In the genomic region with DNA sequence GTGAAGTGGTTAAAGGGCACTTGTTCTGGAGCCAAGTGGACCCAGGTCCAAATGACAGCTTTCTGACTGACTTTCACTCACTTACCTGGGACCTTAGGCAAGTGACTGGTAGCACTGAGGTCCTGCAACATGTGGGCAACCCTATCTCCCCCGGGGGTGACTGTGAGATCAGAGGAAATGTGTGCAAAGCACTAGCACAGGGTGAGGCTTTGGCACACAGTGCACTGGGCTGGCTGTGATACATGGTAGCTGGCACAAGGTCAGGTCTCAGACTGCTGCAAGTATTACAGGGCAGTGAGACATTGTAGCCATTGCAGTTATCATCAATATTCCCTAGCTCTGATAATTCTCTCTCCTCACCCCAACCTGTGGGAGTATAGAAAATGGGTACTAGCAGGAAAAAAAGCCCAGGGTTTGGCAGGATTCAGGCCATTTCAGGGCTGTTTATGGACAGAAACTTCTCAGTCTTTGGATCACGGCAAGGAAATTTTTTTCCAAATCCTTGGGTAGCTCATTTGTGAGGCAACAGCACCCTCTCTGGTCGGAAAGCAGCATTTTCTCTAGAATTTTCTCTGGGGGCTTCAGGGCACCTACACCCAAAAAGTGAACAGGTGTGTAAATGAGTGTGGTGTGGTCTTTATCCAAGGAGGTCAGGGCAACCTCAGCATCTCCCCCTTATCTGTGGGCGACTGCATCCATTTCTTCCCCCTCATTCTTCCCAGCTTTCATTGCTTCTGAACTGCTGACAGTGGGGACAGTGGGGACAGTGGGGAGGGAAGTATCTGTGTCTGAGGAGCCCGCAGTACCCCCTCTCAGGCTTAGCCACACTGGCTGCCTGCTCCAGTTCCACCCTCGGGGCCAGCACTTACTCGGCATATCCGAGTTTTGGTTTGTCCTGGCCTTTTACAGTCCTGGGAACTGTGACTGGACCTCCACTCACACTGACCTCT, we compare ENCODE assay signal across 8 cellular contexts.
DNase-seq lines count a peak whose midpoint lies in the region; ATAC-seq and TF ChIP-seq lines count a peak whose summit lies in the region.

No MANE protein-coding gene starts in this region.

- peak overlapping the region; percentile 52 for H2AFZ ChIP-seq in Loucy (ENCODE audit: low read length)
- H2AFZ ChIP-seq in mammary epithelial cell (ENCODE audit: low read depth, low read length), result no peak overlapping the region

- H3K4me3 ChIP-seq in Loucy (ENCODE audit: low read length, poor library complexity, severe bottlenecking) (no peak overlapping the region), mammary epithelial cell (replicated peaks in 1 of 3; ENCODE audit: insufficient read depth in 1 of 3, low read depth in 2 of 3, low read length in 3 of 3) (no peak overlapping the region), left lung (no peak overlapping the region)

- H3K4me3 Mint-ChIP-seq in activated T-cell treated with anti-CD3 and anti-CD28 coated beads, Interleukin-2, amount 50 U/mL, for 24 hours, result no peak overlapping the region

- H3K27me3 ChIP-seq in Loucy (ENCODE audit: insufficient read depth, low read length, poor library complexity, severe bottlenecking) (no peaks in the 10 kb centered on the region), mammary epithelial cell (ENCODE audit: insufficient read depth, low read length) (no peaks in the 10 kb centered on the region), left lung (peaks cover 0 to 39% of the 10 kb centered on the region in 2 donors)

- DNase-seq in DMS 273 (lab: John Stamatoyannopoulos, UW; ENCODE audit: unreplicated experiment) (peak; percentile 72), mammary epithelial cell (peak; percentile 5), left lung (no peak)
- no peak for DNase-seq in activated CD8-positive, alpha-beta memory T cell treated with anti-CD3 and anti-CD28 coated beads for 24 hours
- no peak for DNase-seq in activated T-cell treated with anti-CD3 and anti-CD28 coated beads, Interleukin-2, amount 50 U/mL, for 24 hours

- no peaks in the 10 kb centered on the region for H3K9me3 Mint-ChIP-seq in activated T-cell treated with anti-CD3 and anti-CD28 coated beads, Interleukin-2, amount 50 U/mL, for 24 hours

- CTCF ChIA-PET in mammary epithelial cell (lab: Charles Lee; ENCODE audit: low non-redundant PET), result interaction anchor here (0.6 to 0.7 kb wide), 4 partner anchors 28 to 1201 kb away, joined by 3 to 5 read pairs (median 4); no protein-coding TSS in a partner anchor

- H3K27ac ChIP-seq in mammary epithelial cell (ENCODE audit: insufficient read depth, low read depth, low read length) (no peak overlapping the region), left lung (no peak overlapping the region)

- TF ChIP-seq CTCF in Loucy (conservative IDR thresholded peaks at IDR 0.05; ENCODE audit: low read length), result peak; percentile 84
- peak; percentile 48 to 63 for TF ChIP-seq CTCF in mammary epithelial cell (conservative IDR thresholded peaks at IDR 0.05 in 1 of 2, IDR thresholded peaks at IDR 0.05 in 1 of 2; ENCODE audit: extremely low read depth in 1 of 2, insufficient read depth in 1 of 2, low read depth in 1 of 2, low read length in 2 of 2)
- TF ChIP-seq CTCF in left lung (IDR thresholded peaks at IDR 0.05), result peak; percentile 33 to 51

- no peaks in the 10 kb centered on the region for H3K36me3 Mint-ChIP-seq in activated T-cell treated with anti-CD3 and anti-CD28 coated beads, Interleukin-2, amount 50 U/mL, for 24 hours (ENCODE audit: low read depth)

- H3K27me3 Mint-ChIP-seq in activated T-cell treated with anti-CD3 and anti-CD28 coated beads, Interleukin-2, amount 50 U/mL, for 24 hours, result peaks cover 10% of the 10 kb centered on the region

- ATAC-seq in left lung (peak; percentile 76), GM21528 (IDR thresholded peaks at IDR 0.05; ENCODE audit: low FRiP score, unreplicated experiment) (no peak), HG03432 (IDR thresholded peaks at IDR 0.05; ENCODE audit: unreplicated experiment) (no peak)

- H3K27ac Mint-ChIP-seq in activated T-cell treated with anti-CD3 and anti-CD28 coated beads, Interleukin-2, amount 50 U/mL, for 24 hours, result no peak overlapping the region

- H3K9me3 ChIP-seq in Loucy (ENCODE audit: insufficient read depth, low read depth, low read length) (no peaks in the 10 kb centered on the region), mammary epithelial cell (replicated peaks; ENCODE audit: insufficient read depth, low read length) (no peaks in the 10 kb centered on the region), left lung (no peaks in the 10 kb centered on the region)

- no TSS peak for BruUV-seq in mammary epithelial cell (replicated peaks; lab: Mats Ljungman, UMichigan)

- H3F3A ChIP-seq in Loucy (ENCODE audit: low read depth), result no peaks in the 10 kb centered on the region

- no peak overlapping the region for H3K4me2 ChIP-seq in Loucy (ENCODE audit: low read depth, low read length, poor library complexity, severe bottlenecking)
- H3K4me2 ChIP-seq in mammary epithelial cell (ENCODE audit: insufficient read depth, low read depth, low read length), result no peak overlapping the region

- H3K36me3 ChIP-seq in Loucy (ENCODE audit: insufficient read depth, low read length), result no peaks in the 10 kb centered on the region
- H3K36me3 ChIP-seq in mammary epithelial cell (ENCODE audit: insufficient read depth, low read length), result no peaks in the 10 kb centered on the region
- H3K36me3 ChIP-seq in left lung, result no peaks in the 10 kb centered on the region

- H3K79me2 ChIP-seq in Loucy (ENCODE audit: insufficient read depth, low read length), result no peaks in the 10 kb centered on the region
- no peaks in the 10 kb centered on the region for H3K79me2 ChIP-seq in mammary epithelial cell (ENCODE audit: insufficient read depth, low read length)

- H3K9me2 ChIP-seq in Loucy (replicated peaks; ENCODE audit: low read depth, low read length), result no peaks in the 10 kb centered on the region

- dilution Hi-C loops in mammary epithelial cell (cut with HindIII; ENCODE audit: low sequenced_read_pairs), result no loop called here

- H3K4me1 ChIP-seq in Loucy (ENCODE audit: insufficient read depth, low read length, poor library complexity, severe bottlenecking) (no peaks in the 10 kb centered on the region), mammary epithelial cell (ENCODE audit: insufficient read depth, low read length) (no peaks in the 10 kb centered on the region), left lung (no peaks in the 10 kb centered on the region)

- in situ Hi-C loops in mammary epithelial cell (cut with MboI; ENCODE audit: low sequenced_read_pairs in 2 of 2), result loop anchor here (25.0 kb wide), 1 partner anchor 593 kb away; a partner anchor contains a TSS

- no peaks in the 10 kb centered on the region for H3K4me1 Mint-ChIP-seq in activated T-cell treated with anti-CD3 and anti-CD28 coated beads, Interleukin-2, amount 50 U/mL, for 24 hours (ENCODE audit: low read depth)

- WGBS in mammary epithelial cell (ENCODE audit: low coverage, missing lambda C conversion rate), result 13% methylated on average over 8 of the region's 8 CpGs

- intact Hi-C loops in mammary epithelial cell (cut with micrococcal nuclease), result loop anchor here (1.0 to 5.0 kb wide), 3 partner anchors 368 to 1218 kb away; no protein-coding TSS in a partner anchor
- intact Hi-C loops in left lung (cut with DNase I), result no loop called here

- H3K9ac ChIP-seq in Loucy (ENCODE audit: low read depth, low read length, poor library complexity, severe bottlenecking) (no peak overlapping the region), mammary epithelial cell (ENCODE audit: insufficient read depth, low read length) (no peak overlapping the region)

- H4K20me1 ChIP-seq in Loucy (ENCODE audit: insufficient read depth, low read length, poor library complexity, severe bottlenecking) (no peaks in the 10 kb centered on the region), mammary epithelial cell (ENCODE audit: insufficient read depth, low read length) (no peaks in the 10 kb centered on the region)

Comparison
In these comparisons a context has a peak if more than half of its experiments do, and no peak if none do; other contexts are left out.
1. DNase-seq: peak in DMS 273 (single experiment) and mammary epithelial cell (single experiment); none in left lung (0 of 2), activated CD8-positive, alpha-beta memory T cell treated with anti-CD3 and anti-CD28 coated beads for 24 hours (single experiment) and activated T-cell treated with anti-CD3 and anti-CD28 coated beads, Interleukin-2, amount 50 U/mL, for 24 hours (single experiment).
2. Peak in every context shown above with its lines, with median percentiles within 50 percentile points of each other: CTCF ChIP-seq.